In genomic region chr14:22854296-22854695, GRCh38 we compare ENCODE assay signal across 2 cellular contexts. TPM values are rescaled to one million over a fixed set of nuclear protein-coding genes. Genes with fewer than 3 reads are reported as not detected.
"Had no signal": no experiment of that assay in that cellular context is flagged by ENCODE, and none has a peak within 500 bp of the region (broad histone marks: within the 10 kb centered on the region; RNA-seq: fewer than 3 reads in every experiment).

No MANE protein-coding gene starts in this region.

RNA-seq across cellular contexts. Expression of gene SLC7A7, which starts 39.1 kb away (rescaled TPM):
- total RNA-seq: activated CD4-positive, alpha-beta T cell treated with anti-CD3 and anti-CD28 coated beads, Interleukin-2, amount 10 ng/mL, durations not matched to agents 24 days and 14 days; T-helper 2 cell treated with Interferon-gamma antibody and Interleukin-4, amounts not matched to agents 100 ng/mL and 5 ng/mL, for 36 hours had no signal
